12 cellular contexts compared by ENCODE assay signal in genomic region chr1:101262060-101262459, GRCh38. TPM values are rescaled to one million over a fixed set of nuclear protein-coding genes. Genes with fewer than 3 reads are reported as not detected.
DNase-seq lines count a peak whose midpoint lies in the region; ATAC-seq lines count a peak whose summit lies in the region.
"Had no signal": no experiment of that assay in that cellular context is flagged by ENCODE, and none has a peak within 500 bp of the region (broad histone marks: within the 10 kb centered on the region; RNA-seq: fewer than 3 reads in every experiment).

No MANE protein-coding gene starts in this region.

- no peaks in the 10 kb centered on the region for H3K36me3 ChIP-seq in skeletal muscle satellite cell (ENCODE audit: insufficient read depth, low read length)

- no peak overlapping the region for H3K9ac ChIP-seq in skeletal muscle satellite cell (ENCODE audit: low read depth, low read length)

- H3K4me1 ChIP-seq in skeletal muscle satellite cell (ENCODE audit: control insufficient read depth, insufficient read depth, low read length), result peaks cover 44% of the 10 kb centered on the region

- CTCF ChIA-PET in activated CD8-positive, alpha-beta memory T cell treated with anti-CD3 and anti-CD28 coated beads, Interleukin-2, amount 10 ng/mL, durations not matched to agents 7 days and 5 days (lab: Charles Lee), result interaction anchor here (2.2 to 2.3 kb wide), 2 partner anchors 23 to 26 kb away, joined by 4 to 12 read pairs; no protein-coding TSS in a partner anchor
- CTCF ChIA-PET in T-cell (lab: Charles Lee), result interaction anchor here (0.5 to 1.2 kb wide), 4 partner anchors 11 to 27 kb away, joined by 3 to 5 read pairs (median 4); no protein-coding TSS in a partner anchor

- H3K27me3 ChIP-seq in skeletal muscle satellite cell (ENCODE audit: control insufficient read depth, insufficient read depth, low read length), result no peaks in the 10 kb centered on the region

- H3K9me3 Mint-ChIP-seq in activated CD8-positive, alpha-beta memory T cell treated with anti-CD3 and anti-CD28 coated beads, Interleukin-2, amount 10 ng/mL, durations not matched to agents 7 days and 5 days (ENCODE audit: low read depth), result no peaks in the 10 kb centered on the region
- H3K9me3 Mint-ChIP-seq in T-cell, result no peaks in the 10 kb centered on the region

- peak overlapping the region; percentile 64 for H3K27ac Mint-ChIP-seq in activated CD8-positive, alpha-beta memory T cell treated with anti-CD3 and anti-CD28 coated beads, Interleukin-2, amount 10 ng/mL, durations not matched to agents 7 days and 5 days
- peak overlapping the region; percentile 89 to 92 for H3K27ac Mint-ChIP-seq in T-cell

- POLR2A ChIA-PET in T-cell (lab: Charles Lee), result interaction anchor here (0.7 to 1.0 kb wide), 4 partner anchors 16 to 828 kb away, joined by 3 to 4 read pairs (median 3); no protein-coding TSS in a partner anchor

- peak overlapping the region; percentile 34 for H3K4me2 ChIP-seq in skeletal muscle satellite cell (ENCODE audit: low read length)

- H3K4me3 Mint-ChIP-seq in activated CD8-positive, alpha-beta memory T cell treated with anti-CD3 and anti-CD28 coated beads, Interleukin-2, amount 10 ng/mL, durations not matched to agents 7 days and 5 days, result peak overlapping the region; percentile 20
- H3K4me3 Mint-ChIP-seq in T-cell, result peak overlapping the region in 2 of 3 donors; percentile 63 to 69

- peaks cover 74% of the 10 kb centered on the region for H3K4me1 Mint-ChIP-seq in activated CD8-positive, alpha-beta memory T cell treated with anti-CD3 and anti-CD28 coated beads, Interleukin-2, amount 10 ng/mL, durations not matched to agents 7 days and 5 days
- peaks cover 89 to 93% (median 90%) of the 10 kb centered on the region in 3 donors for H3K4me1 Mint-ChIP-seq in T-cell

- peaks cover 6% of the 10 kb centered on the region for H3K36me3 Mint-ChIP-seq in activated CD8-positive, alpha-beta memory T cell treated with anti-CD3 and anti-CD28 coated beads, Interleukin-2, amount 10 ng/mL, durations not matched to agents 7 days and 5 days
- no peaks in the 10 kb centered on the region for H3K36me3 Mint-ChIP-seq in T-cell

- H3K4me3 ChIP-seq in skeletal muscle satellite cell (ENCODE audit: low read length), result no peak overlapping the region

- no peaks in the 10 kb centered on the region for H3K9me3 ChIP-seq in skeletal muscle satellite cell (replicated peaks; ENCODE audit: low read length)

- intact Hi-C loops in head of caudate nucleus (cut with DNase I), result no loop called here

- DNase-seq in activated CD8-positive, alpha-beta memory T cell treated with anti-CD3 and anti-CD28 coated beads, Interleukin-2, amount 10 ng/mL, durations not matched to agents 7 days and 5 days, result no peak
- no peak for DNase-seq in activated CD8-positive, alpha-beta memory T cell treated with anti-CD3 and anti-CD28 coated beads, Interleukin-2, amount 50 U/mL, for 4 hours
- no peak for DNase-seq in T-cell
- no peak for DNase-seq in epithelial cell of prostate (ENCODE audit: low read depth, low spot score)
- DNase-seq in head of caudate nucleus, result no peak
- DNase-seq: DMS79 treated with DMSO at 0.1 percent for 48 hours, NCI-H1048, NCI-H446 had no signal

- ATAC-seq in activated CD8-positive, alpha-beta memory T cell treated with anti-CD3 and anti-CD28 coated beads, Interleukin-2, amount 10 ng/mL, durations not matched to agents 7 days and 5 days, result no peak
- ATAC-seq in T-cell (replicated peaks in 1 of 4) (no peak), HG03097 (IDR thresholded peaks at IDR 0.05; ENCODE audit: low FRiP score, unreplicated experiment) (no peak), GM18502 (IDR thresholded peaks at IDR 0.05; ENCODE audit: poor library complexity, unreplicated experiment) (no peak)

- H3K27me3 Mint-ChIP-seq in activated CD8-positive, alpha-beta memory T cell treated with anti-CD3 and anti-CD28 coated beads, Interleukin-2, amount 10 ng/mL, durations not matched to agents 7 days and 5 days, result no peaks in the 10 kb centered on the region
- H3K27me3 Mint-ChIP-seq in T-cell, result no peaks in the 10 kb centered on the region

- peak overlapping the region; percentile 90 for H3K27ac ChIP-seq in epithelial cell of prostate

RNA-seq across cellular contexts. Expression of gene S1PR1, which starts 25.2 kb away (rescaled TPM):
- 10 to 100 TPM; 56.0 to 68.2 TPM for total RNA-seq in activated CD8-positive, alpha-beta memory T cell treated with anti-CD3 and anti-CD28 coated beads, Interleukin-2, amount 10 ng/mL, durations not matched to agents 7 days and 5 days
- 100 to 1,000 TPM; 178 to 368 (median 354) TPM for total RNA-seq in T-cell
- total RNA-seq in skeletal muscle satellite cell (2012; rRNA removed), result 0.44 and 1.3 TPM in 2 replicates
- total RNA-seq: HT-29 had no signal
